8 cellular contexts compared by ENCODE assay signal in the genomic region with DNA sequence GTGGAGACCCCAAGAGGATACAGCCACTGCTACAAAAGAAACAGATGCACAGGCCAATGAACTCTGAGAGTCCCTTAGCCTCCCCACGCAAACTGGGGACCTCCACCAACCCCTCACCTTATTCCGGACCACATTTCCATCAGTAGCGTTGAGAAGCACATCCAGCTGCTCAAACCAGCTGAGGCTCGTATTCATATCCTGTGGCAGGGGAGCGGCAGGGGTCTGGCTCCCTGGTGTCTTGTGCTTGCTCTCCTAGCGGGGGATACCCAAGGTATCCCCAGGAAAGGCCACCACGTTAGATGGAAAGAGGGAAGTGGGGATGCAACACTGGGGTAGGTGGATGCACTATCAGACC. TPM values are rescaled to one million over a fixed set of nuclear protein-coding genes. Genes with fewer than 3 reads are reported as not detected.
DNase-seq lines count a peak whose midpoint lies in the region; ATAC-seq, FAIRE-seq and TF ChIP-seq lines count a peak whose summit lies in the region.

No MANE protein-coding gene starts in this region.

- H3K9me3 Mint-ChIP-seq in CD4-positive, alpha-beta memory T cell: no peaks in the 10 kb centered on the region
- no peaks in the 10 kb centered on the region for H3K9me3 Mint-ChIP-seq in activated naive CD8-positive, alpha-beta T cell (ENCODE audit: low read depth)

- H3K27ac ChIP-seq in CD4-positive, alpha-beta memory T cell (ENCODE audit: low read depth, low read length): peak overlapping the region; percentile 62
- H3K27ac ChIP-seq in kidney (ENCODE audit: low read depth in 2 of 2, low read length in 2 of 2) (peak overlapping the region in 1 of 2 donors; percentile 48), testis (peak overlapping the region; percentile 32 to 48)

- peak overlapping the region; percentile 81 to 98 (median 96) for H3K27ac Mint-ChIP-seq in CD4-positive, alpha-beta memory T cell
- H3K27ac Mint-ChIP-seq in activated naive CD8-positive, alpha-beta T cell: peak overlapping the region; percentile 95

- TF ChIP-seq CTCF in kidney (IDR thresholded peaks at IDR 0.05; ENCODE audit: borderline replicate concordance, extremely low read depth, insufficient read depth) (no peak), testis (IDR thresholded peaks at IDR 0.05) (no peak)

- H3K4me1 Mint-ChIP-seq in CD4-positive, alpha-beta memory T cell: peaks cover 31 to 34% (median 31%) of the 10 kb centered on the region in 4 donors
- H3K4me1 Mint-ChIP-seq in activated naive CD8-positive, alpha-beta T cell (ENCODE audit: low read depth): peaks cover 28% of the 10 kb centered on the region

- POLR2A ChIA-PET in CD4-positive, alpha-beta memory T cell (lab: Charles Lee; ENCODE audit: partially characterized antibody): interaction anchor here (1.0 to 4.5 kb wide), 13 partner anchors 8 to 803 kb away, joined by 3 to 85 read pairs (median 10); partner anchors contain the start of genes AKR1A1, BTBD19, DYNLT4 and GPBP1L1

- WGBS in testis, 2 donors: 7 to 10% methylated on average over 7 of the region's 7 CpGs

- peak overlapping the region; percentile 91 to 96 (median 95) for H3K4me3 Mint-ChIP-seq in CD4-positive, alpha-beta memory T cell
- H3K4me3 Mint-ChIP-seq in activated naive CD8-positive, alpha-beta T cell: peak overlapping the region; percentile 94

- CTCF ChIA-PET in CD4-positive, alpha-beta memory T cell (lab: Charles Lee; ENCODE audit: partially characterized antibody): interaction anchor here (1.0 to 4.2 kb wide), 13 partner anchors 8 to 770 kb away, joined by 3 to 40 read pairs (median 4); partner anchors contain the start of genes AKR1A1, HECTD3, PRDX1 and TESK2

- ATAC-seq in HG03342 (IDR thresholded peaks at IDR 0.05; ENCODE audit: unreplicated experiment) (no peak), GM21786 (IDR thresholded peaks at IDR 0.05; ENCODE audit: unreplicated experiment) (no peak)

- peak overlapping the region; percentile 84 to 94 for H3K9ac ChIP-seq in kidney (ENCODE audit: low read length in 2 of 2)

- no peaks in the 10 kb centered on the region for H3K27me3 ChIP-seq in CD4-positive, alpha-beta memory T cell (ENCODE audit: insufficient read depth, low read length)
- H3K27me3 ChIP-seq in H7 (ENCODE audit: control insufficient read depth, insufficient read depth, low read length) (no peaks in the 10 kb centered on the region), testis (no peaks in the 10 kb centered on the region)

- intact Hi-C loops in CD4-positive, alpha-beta memory T cell (cut with micrococcal nuclease): loop anchor here (10.0 kb wide), 1 partner anchor 295 kb away; the partner anchor contains the start of gene ZSWIM5
- intact Hi-C loops in kidney (cut with DNase I) (no loop called here), testis (cut with DNase I; ENCODE audit: low total_unique reads) (loop anchor here (10.0 kb wide), 1 partner anchor 145 kb away; no protein-coding TSS in a partner anchor)

- H3K9me3 ChIP-seq in CD4-positive, alpha-beta memory T cell (ENCODE audit: control insufficient read depth in 1 of 2, low read length in 2 of 2): no peaks in the 10 kb centered on the region
- H3K9me3 ChIP-seq in kidney (ENCODE audit: control insufficient read depth in 1 of 2, low read length in 2 of 2) (no peaks in the 10 kb centered on the region), testis (no peaks in the 10 kb centered on the region)

- peak overlapping the region; percentile 62 to 88 for H3K4me3 ChIP-seq in CD4-positive, alpha-beta memory T cell (ENCODE audit: low read length in 2 of 2)
- H3K4me3 ChIP-seq in H7 (ENCODE audit: insufficient read depth, low read depth, low read length) (peak overlapping the region; percentile 56), kidney (ENCODE audit: low read length in 2 of 2) (peak overlapping the region; percentile 94 to 97), testis (peak overlapping the region; percentile 59 to 67)

- TF ChIP-seq POLR2A in testis (IDR thresholded peaks at IDR 0.05): no peak

- peaks cover 18% of the 10 kb centered on the region for H3K4me1 ChIP-seq in CD4-positive, alpha-beta memory T cell (ENCODE audit: insufficient read depth, low read length)
- peaks cover 5 to 11% of the 10 kb centered on the region in 2 donors for H3K4me1 ChIP-seq in kidney (ENCODE audit: control insufficient read depth in 1 of 2, insufficient read depth in 1 of 2, low read depth in 1 of 2, low read length in 2 of 2)
- peaks cover 8% of the 10 kb centered on the region for H3K4me1 ChIP-seq in testis

- peak in 1 of 5 donors; percentile 4 for DNase-seq in CD4-positive, alpha-beta memory T cell
- DNase-seq in H7: no peak
- no peak for DNase-seq in kidney
- DNase-seq in testis: no peak
- no peak for DNase-seq in LoVo (ENCODE audit: low spot score)

- H3K36me3 Mint-ChIP-seq in CD4-positive, alpha-beta memory T cell: peaks cover 2 to 9% of the 10 kb centered on the region in 2 donors
- no peaks in the 10 kb centered on the region for H3K36me3 Mint-ChIP-seq in activated naive CD8-positive, alpha-beta T cell

- H3K36me3 ChIP-seq in CD4-positive, alpha-beta memory T cell (ENCODE audit: insufficient read depth, low read length): no peaks in the 10 kb centered on the region
- H3K36me3 ChIP-seq in H7 (replicated peaks; ENCODE audit: control insufficient read depth, insufficient read depth, low read length): no peaks in the 10 kb centered on the region
- no peaks in the 10 kb centered on the region for H3K36me3 ChIP-seq in kidney (ENCODE audit: control insufficient read depth in 1 of 2, insufficient read depth in 2 of 2, low read length in 2 of 2)
- H3K36me3 ChIP-seq in testis (ENCODE audit: low read depth, missing control alignments): no peaks in the 10 kb centered on the region

- H3K27me3 Mint-ChIP-seq in CD4-positive, alpha-beta memory T cell: no peaks in the 10 kb centered on the region
- H3K27me3 Mint-ChIP-seq in activated naive CD8-positive, alpha-beta T cell: no peaks in the 10 kb centered on the region

- FAIRE-seq in kidney (lab: Jason Lieb, UNC): no peak

RNA-seq across cellular contexts. Expression of gene CCDC163, which starts 0.5 kb away (rescaled TPM):
- 1 to 10 TPM; 4.0 to 4.2 TPM for total RNA-seq in CD4-positive, alpha-beta memory T cell
- polyA plus RNA-seq in CD4-positive, alpha-beta memory T cell: 1 to 10 TPM; 4.3 to 4.6 TPM
- total RNA-seq in H7 (2014; rRNA removed; shearing (Covaris generic)): 2.8 and 3.4 TPM in 2 replicates
- 3.4 TPM for total RNA-seq in kidney
- polyA plus RNA-seq in kidney (ENCODE audit: insufficient read depth, low read depth, low replicate concordance): 0.80 TPM
- 1 to 10 TPM; 2.9 to 4.8 TPM for total RNA-seq in testis
- 5.7 TPM for polyA plus RNA-seq in testis (ENCODE audit: insufficient read depth, low read depth, low replicate concordance)

RNA-seq across cellular contexts. Expression of gene MMACHC, which starts 0.7 kb away (rescaled TPM):
- 1 to 10 TPM; 6.2 to 6.5 TPM for total RNA-seq in CD4-positive, alpha-beta memory T cell
- polyA plus RNA-seq in CD4-positive, alpha-beta memory T cell: 1 to 10 TPM in 1 of 2 donors, not detected in 1; 1.5 TPM
- total RNA-seq in H7 (2014; rRNA removed; shearing (Covaris generic)): 10.5 and 11.7 TPM in 2 replicates
- total RNA-seq in kidney: 6.0 TPM
- polyA plus RNA-seq in kidney (ENCODE audit: insufficient read depth, low read depth, low replicate concordance): 10.2 TPM
- total RNA-seq in testis: 1 to 10 TPM; 7.1 to 7.3 TPM
- polyA plus RNA-seq in testis (ENCODE audit: insufficient read depth, low read depth, low replicate concordance): 17.4 TPM

RNA-seq across cellular contexts. Expression of gene TESK2, which starts 8.4 kb away (rescaled TPM):
- 1 to 10 TPM; 7.5 to 7.7 TPM for total RNA-seq in CD4-positive, alpha-beta memory T cell
- polyA plus RNA-seq in CD4-positive, alpha-beta memory T cell: 1 to 10 TPM; 4.5 to 4.9 TPM
- total RNA-seq in H7 (2014; rRNA removed; shearing (Covaris generic)): 14.5 and 17.7 TPM in 2 replicates
- total RNA-seq in kidney (2.7 TPM), testis (10 to 100 TPM; 14.3 to 20.9 TPM)
- polyA plus RNA-seq in kidney (ENCODE audit: insufficient read depth, low read depth, low replicate concordance) (1.6 TPM), testis (ENCODE audit: insufficient read depth, low read depth, low replicate concordance) (22.7 TPM)

RNA-seq across cellular contexts. Expression of gene PRDX1, which starts 22.3 kb away (rescaled TPM):
- total RNA-seq in CD4-positive, alpha-beta memory T cell: 100 to 1,000 TPM; 130 to 145 TPM
- polyA plus RNA-seq in CD4-positive, alpha-beta memory T cell: 100 to 1,000 TPM; 249 to 288 TPM
- 2,468 and 2,910 TPM in 2 replicates for total RNA-seq in H7 (2014; rRNA removed; shearing (Covaris generic))
- total RNA-seq in kidney: 452 TPM
- 1,042 TPM for polyA plus RNA-seq in kidney (ENCODE audit: insufficient read depth, low read depth, low replicate concordance)
- 100 to 1,000 TPM; 180 to 185 TPM for total RNA-seq in testis
- 251 TPM for polyA plus RNA-seq in testis (ENCODE audit: insufficient read depth, low read depth, low replicate concordance)

RNA-seq across cellular contexts. Expression of gene AKR1A1, which starts 51.2 kb away (rescaled TPM):
- 10 to 100 TPM; 84.3 to 89.8 TPM for total RNA-seq in CD4-positive, alpha-beta memory T cell
- polyA plus RNA-seq in CD4-positive, alpha-beta memory T cell: 100 to 1,000 TPM in 1 of 2 donors, 10 to 100 TPM in 1; 94.6 to 124 TPM
- 371 and 395 TPM in 2 replicates for total RNA-seq in H7 (2014; rRNA removed; shearing (Covaris generic))
- 147 TPM for total RNA-seq in kidney
- 431 TPM for polyA plus RNA-seq in kidney (ENCODE audit: insufficient read depth, low read depth, low replicate concordance)
- total RNA-seq in testis: 10 to 100 TPM; 51.1 to 60.1 TPM
- 63.7 TPM for polyA plus RNA-seq in testis (ENCODE audit: insufficient read depth, low read depth, low replicate concordance)
